In genomic region chr1:43285269-43285986, GRCh38 we compare ENCODE assay signal across 11 cellular contexts. TPM values are rescaled to one million over a fixed set of nuclear protein-coding genes. Genes with fewer than 3 reads are reported as not detected.
A peak's percentile ranks its signal among the peaks of the same experiment; 100 is the strongest.
DNase-seq lines count a peak whose midpoint lies in the region; ATAC-seq and TF ChIP-seq lines count a peak whose summit lies in the region.
"Had no signal": no experiment of that assay in that cellular context is flagged by ENCODE, and none has a peak within 500 bp of the region (broad histone marks: within the 10 kb centered on the region; RNA-seq: fewer than 3 reads in every experiment).

C1orf210 (minus strand) TSS chr1:43285581; CDS start chr1:43283270, 2,311 bp downstream.

- WGBS in GM23248 (ENCODE audit: low coverage in 1 of 2, low lambda C conversion rate in 2 of 2, missing lambda C conversion rate in 2 of 2), 2 experiments: 20 to 28% methylated on average over 16 to 19 of the region's 19 CpGs

- H3K27ac ChIP-seq in OCI-LY1 (ENCODE audit: low read depth, low read length, poor library complexity, severe bottlenecking) (no peak within 1 kb of the TSS), GM23248 (no peak within 1 kb of the TSS)

- TF ChIP-seq CTCF in LNCAP (IDR thresholded peaks at IDR 0.05): peak; percentile 72
- TF ChIP-seq CTCF in OCI-LY1 (IDR thresholded peaks at IDR 0.05; ENCODE audit: low read length): peak; percentile 41

- H3K9me3 Mint-ChIP-seq in stimulated activated effector memory CD8-positive, alpha-beta T cell treated with anti-CD3 and anti-CD28 coated beads, Interleukin-12 subunit alpha, Interleukin-12 subunit beta, amount 100 ng/mL, for 72 hours: no peaks in the 10 kb centered on the region
- H3K9me3 Mint-ChIP-seq: natural killer cell treated with Interleukin-12 subunit alpha and Interleukin-12 subunit beta and Interleukin-15 and Interleukin-18, amount 100 ng/mL, for 72 hours had no signal

- ATAC-seq in stimulated activated effector memory CD8-positive, alpha-beta T cell treated with anti-CD3 and anti-CD28 coated beads, Interleukin-12 subunit alpha, Interleukin-12 subunit beta, amount 100 ng/mL, for 72 hours: peak; percentile 20
- ATAC-seq: GM12878 had no signal

- H3K4me1 Mint-ChIP-seq in stimulated activated effector memory CD8-positive, alpha-beta T cell treated with anti-CD3 and anti-CD28 coated beads, Interleukin-12 subunit alpha, Interleukin-12 subunit beta, amount 100 ng/mL, for 72 hours: no peaks in the 10 kb centered on the region

- H3K4me3 ChIP-seq in OCI-LY1 (ENCODE audit: low read depth, low read length, poor library complexity, severe bottlenecking): no peak within 1 kb of the TSS
- no peak within 1 kb of the TSS for H3K4me3 ChIP-seq in GM23248
- H3K4me3 ChIP-seq: dorsolateral prefrontal cortex, GM12878 had no signal

- H3K9me3 ChIP-seq in OCI-LY1 (ENCODE audit: low read length): no peaks in the 10 kb centered on the region
- H3K9me3 ChIP-seq in GM23248 (ENCODE audit: low read depth): no peaks in the 10 kb centered on the region

- no peaks in the 10 kb centered on the region for H3K9me2 ChIP-seq in OCI-LY1 (ENCODE audit: low read depth, low read length)
- H3K9me2 ChIP-seq in GM23248 (ENCODE audit: insufficient read depth): no peaks in the 10 kb centered on the region

- no peaks in the 10 kb centered on the region for H3K27me3 ChIP-seq in OCI-LY1 (ENCODE audit: insufficient read depth, low read length)
- peaks cover 9% of the 10 kb centered on the region for H3K27me3 ChIP-seq in GM23248 (replicated peaks; ENCODE audit: insufficient read depth)
- H3K27me3 ChIP-seq: dorsolateral prefrontal cortex had no signal

- no peaks in the 10 kb centered on the region for H3K36me3 Mint-ChIP-seq in stimulated activated effector memory CD8-positive, alpha-beta T cell treated with anti-CD3 and anti-CD28 coated beads, Interleukin-12 subunit alpha, Interleukin-12 subunit beta, amount 100 ng/mL, for 72 hours
- H3K36me3 Mint-ChIP-seq: natural killer cell treated with Interleukin-12 subunit alpha and Interleukin-12 subunit beta and Interleukin-15 and Interleukin-18, amount 100 ng/mL, for 72 hours had no signal

- H4K20me1 ChIP-seq in OCI-LY1 (ENCODE audit: insufficient read depth, low read length) (no peaks in the 10 kb centered on the region), GM23248 (ENCODE audit: insufficient read depth) (no peaks in the 10 kb centered on the region)

- H3K9ac ChIP-seq in OCI-LY1 (ENCODE audit: low read length) (no peak within 1 kb of the TSS), GM23248 (no peak within 1 kb of the TSS)

- H3K36me3 ChIP-seq in OCI-LY1 (ENCODE audit: insufficient read depth, low read length): no peaks in the 10 kb centered on the region
- no peaks in the 10 kb centered on the region for H3K36me3 ChIP-seq in GM23248 (ENCODE audit: low read depth)

- no peak within 1 kb of the TSS for H3K4me3 Mint-ChIP-seq in stimulated activated effector memory CD8-positive, alpha-beta T cell treated with anti-CD3 and anti-CD28 coated beads, Interleukin-12 subunit alpha, Interleukin-12 subunit beta, amount 100 ng/mL, for 72 hours
- H3K4me3 Mint-ChIP-seq: natural killer cell treated with Interleukin-12 subunit alpha and Interleukin-12 subunit beta and Interleukin-15 and Interleukin-18, amount 100 ng/mL, for 72 hours had no signal

- DNase-seq in iPS-NIHi11 (ENCODE audit: low spot score) (peak; percentile 97), midbrain (lab: John Stamatoyannopoulos, UW) (no peak), GM23248 (no peak), activated gamma-delta T cell (lab: John Stamatoyannopoulos, UW) (no peak)
- no peak for DNase-seq in stimulated activated effector memory CD8-positive, alpha-beta T cell treated with anti-CD3 and anti-CD28 coated beads, Interleukin-12 subunit alpha, Interleukin-12 subunit beta, amount 100 ng/mL, for 72 hours (ENCODE audit: low spot score in 2 of 2)
- DNase-seq: GOT3 had no signal

- H3K79me2 ChIP-seq in OCI-LY1 (ENCODE audit: insufficient read depth, low read length) (no peaks in the 10 kb centered on the region), GM23248 (ENCODE audit: insufficient read depth) (no peaks in the 10 kb centered on the region)

- in situ Hi-C loops in GM23248 (cut with MboI): no loop called here

- no peak within 1 kb of the TSS for H3K27ac Mint-ChIP-seq in stimulated activated effector memory CD8-positive, alpha-beta T cell treated with anti-CD3 and anti-CD28 coated beads, Interleukin-12 subunit alpha, Interleukin-12 subunit beta, amount 100 ng/mL, for 72 hours
- H3K27ac Mint-ChIP-seq: natural killer cell treated with Interleukin-12 subunit alpha and Interleukin-12 subunit beta and Interleukin-15 and Interleukin-18, amount 100 ng/mL, for 72 hours had no signal

- H3K4me2 ChIP-seq in OCI-LY1 (ENCODE audit: low read length): peak within 1 kb of the TSS; percentile 31; the same call in 1 of the 2 replicates
- H3K4me2 ChIP-seq in GM23248 (ENCODE audit: unreplicated experiment): no peak within 1 kb of the TSS

- H3K4me1 ChIP-seq in OCI-LY1 (ENCODE audit: insufficient read depth, low read length, severe bottlenecking) (no peaks in the 10 kb centered on the region), GM23248 (ENCODE audit: insufficient read depth) (no peaks in the 10 kb centered on the region)

- no peak within 1 kb of the TSS for H2AFZ ChIP-seq in OCI-LY1 (ENCODE audit: low read length)
- H2AFZ ChIP-seq in GM23248: no peak within 1 kb of the TSS

- H3F3A ChIP-seq in OCI-LY1 (ENCODE audit: insufficient read depth, low read length) (no peaks in the 10 kb centered on the region), GM23248 (ENCODE audit: insufficient read depth) (no peaks in the 10 kb centered on the region)

RNA-seq across cellular contexts. Expression of gene C1orf210, which starts in this region (rescaled TPM):
- total RNA-seq in GM23248 (2014; rRNA removed; shearing (Covaris generic)): not detected in 2 replicates
- polyA plus RNA-seq in GM23248 (2016; fragmentation: Nextera tagmentation; extraction: Ambion mirVana): not detected in 2 replicates
- total RNA-seq: GM12878; natural killer cell treated with Interleukin-12 subunit alpha and Interleukin-12 subunit beta and Interleukin-15 and Interleukin-18, amount 100 ng/mL, for 72 hours had no signal
